In the genomic region with DNA sequence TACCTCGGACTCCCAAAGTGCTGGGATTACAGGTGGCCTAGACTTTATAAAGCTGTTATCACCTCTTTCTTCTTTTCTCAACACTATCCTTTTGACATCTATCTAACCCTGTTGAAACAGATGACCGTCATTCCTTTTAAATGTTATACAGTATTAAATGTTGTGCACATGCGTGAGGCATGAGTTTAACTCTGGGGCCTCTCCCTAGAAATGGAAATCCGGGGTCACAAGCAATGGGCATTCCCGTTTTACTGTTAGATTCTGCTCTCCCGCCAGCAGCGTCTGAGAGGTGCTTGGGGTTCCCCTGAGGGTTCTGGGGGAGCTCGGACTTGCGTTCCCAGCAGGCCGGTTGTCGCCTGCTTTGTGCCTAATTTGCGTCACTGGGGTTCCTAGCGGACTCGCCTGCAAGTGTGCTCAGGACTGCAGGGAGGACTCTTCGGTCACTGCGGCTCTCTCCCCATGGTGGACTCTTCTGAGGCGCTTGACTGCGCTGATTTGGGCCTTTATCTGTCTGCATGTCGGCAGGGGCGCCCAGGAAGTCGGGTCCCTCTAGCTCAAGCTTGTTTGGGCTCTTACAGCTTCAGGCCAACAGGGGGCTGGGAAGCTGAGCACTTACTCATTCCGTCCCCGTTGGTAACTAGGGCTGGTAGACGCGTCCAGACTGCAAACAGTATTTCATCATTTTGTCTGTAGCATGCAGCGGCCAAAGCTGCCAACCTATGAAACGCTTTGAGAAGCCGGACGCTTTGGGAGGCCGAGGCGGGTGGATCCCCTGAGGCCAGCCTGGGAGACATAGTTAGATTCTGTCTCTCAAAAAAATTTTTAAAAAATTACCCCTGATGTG, we compare ENCODE assay signal across 7 cellular contexts. TPM values are rescaled to one million over a fixed set of nuclear protein-coding genes. Genes with fewer than 3 reads are reported as not detected.
DNase-seq lines count a peak whose midpoint lies in the region; ATAC-seq, FAIRE-seq and TF ChIP-seq lines count a peak whose summit lies in the region.

No MANE protein-coding gene starts in this region.

- peaks cover 60% of the 10 kb centered on the region for H3K4me1 Mint-ChIP-seq in activated CD4-positive, alpha-beta T cell treated with anti-CD3 and anti-CD28 coated beads, Interleukin-2, amount 10 ng/mL, durations not matched to agents 7 days and 5 days
- H3K4me1 Mint-ChIP-seq in dendritic cell treated with granulocyte-macrophage colony-stimulating factor and Interleukin-4, amounts not matched to agents 40 ng/mL and 50 ng/mL, for 4 days (ENCODE audit: low read depth): peaks cover 35% of the 10 kb centered on the region

- WGBS in right lobe of liver (ENCODE audit: insufficient coverage, low coverage, low lambda C conversion rate, missing lambda C conversion rate): 28% methylated on average over 16 of the region's 31 CpGs

- peaks cover 34% of the 10 kb centered on the region for H3K36me3 Mint-ChIP-seq in activated CD4-positive, alpha-beta T cell treated with anti-CD3 and anti-CD28 coated beads, Interleukin-2, amount 10 ng/mL, durations not matched to agents 7 days and 5 days (ENCODE audit: low read depth)
- H3K36me3 Mint-ChIP-seq in dendritic cell treated with granulocyte-macrophage colony-stimulating factor and Interleukin-4, amounts not matched to agents 40 ng/mL and 50 ng/mL, for 4 days (ENCODE audit: low read depth): peaks cover 34% of the 10 kb centered on the region

- H3K36me3 ChIP-seq in right lobe of liver: peaks cover 3 to 28% (median 14%) of the 10 kb centered on the region in 4 donors

- H3K9me3 ChIP-seq in right lobe of liver: no peaks in the 10 kb centered on the region

- peak overlapping the region; percentile 49 to 63 (median 52) for H3K27ac ChIP-seq in right lobe of liver

- TF ChIP-seq CTCF in HFF-Myc (IDR thresholded peaks at IDR 0.05; ENCODE audit: low read depth, low read length, missing control alignments) (peak; percentile 57), right lobe of liver (IDR thresholded peaks at IDR 0.05) (peak; percentile 34 to 60 (median 42))

- CTCF ChIA-PET in activated CD4-positive, alpha-beta T cell treated with anti-CD3 and anti-CD28 coated beads, Interleukin-2, amount 10 ng/mL, durations not matched to agents 7 days and 5 days (lab: Charles Lee): interaction anchor here (0.6 to 1.5 kb wide), 6 partner anchors 9 to 76 kb away, joined by 3 to 4 read pairs (median 3); no protein-coding TSS in a partner anchor

- H3K4me3 ChIP-seq in HFF-Myc (replicated peaks; ENCODE audit: low read depth, low read length) (peak overlapping the region; percentile 57), right lobe of liver (peak overlapping the region; percentile 47 to 84 (median 59))

- no peaks in the 10 kb centered on the region for H3K27me3 ChIP-seq in right lobe of liver

- intact Hi-C loops in dendritic cell treated with granulocyte-macrophage colony-stimulating factor and Interleukin-4, amounts not matched to agents 40 ng/mL and 50 ng/mL, for 4 days (cut with micrococcal nuclease): loop anchor here (1.0 kb wide), 1 partner anchor 31 kb away; a partner anchor contains a TSS
- intact Hi-C loops in right lobe of liver (cut with DNase I): no loop called here

- POLR2A ChIA-PET in activated CD4-positive, alpha-beta T cell treated with anti-CD3 and anti-CD28 coated beads, Interleukin-2, amount 10 ng/mL, durations not matched to agents 7 days and 5 days (lab: Charles Lee): interaction anchor here (0.6 kb wide), 1 partner anchor 1238 kb away, joined by 5 read pairs; no protein-coding TSS in a partner anchor

- no peaks in the 10 kb centered on the region for H3K9me3 Mint-ChIP-seq in activated CD4-positive, alpha-beta T cell treated with anti-CD3 and anti-CD28 coated beads, Interleukin-2, amount 10 ng/mL, durations not matched to agents 7 days and 5 days
- H3K9me3 Mint-ChIP-seq in dendritic cell treated with granulocyte-macrophage colony-stimulating factor and Interleukin-4, amounts not matched to agents 40 ng/mL and 50 ng/mL, for 4 days: no peaks in the 10 kb centered on the region

- H3K4me3 Mint-ChIP-seq in activated CD4-positive, alpha-beta T cell treated with anti-CD3 and anti-CD28 coated beads, Interleukin-2, amount 10 ng/mL, durations not matched to agents 7 days and 5 days: peak overlapping the region; percentile 83
- peak overlapping the region; percentile 90 for H3K4me3 Mint-ChIP-seq in dendritic cell treated with granulocyte-macrophage colony-stimulating factor and Interleukin-4, amounts not matched to agents 40 ng/mL and 50 ng/mL, for 4 days

- H3K4me1 ChIP-seq in right lobe of liver: peaks cover 0 to 19% (median 5%) of the 10 kb centered on the region in 4 donors

- ATAC-seq in right lobe of liver: peak; percentile 63 to 84 (median 77)

- DNase-seq in GM12892 (ENCODE audit: insufficient read length): peak; percentile 72
- DNase-seq in HFF-Myc (ENCODE audit: extremely low read depth, low read depth): peak; percentile 72
- DNase-seq in NCI-H1436 (lab: John Stamatoyannopoulos, UW): peak; percentile 65
- peak; percentile 77 for DNase-seq in activated CD4-positive, alpha-beta T cell treated with anti-CD3 and anti-CD28 coated beads, Interleukin-2, amount 10 ng/mL, durations not matched to agents 7 days and 5 days
- peak; percentile 68 to 80 (median 70) for DNase-seq in right lobe of liver
- peak; percentile 63 for DNase-seq in stimulated activated CD4-positive, alpha-beta T cell treated with anti-CD3 and anti-CD28 coated beads, Interleukin-4, amount 100 ng/mL, for 1 hour

- no peaks in the 10 kb centered on the region for H3K27me3 Mint-ChIP-seq in activated CD4-positive, alpha-beta T cell treated with anti-CD3 and anti-CD28 coated beads, Interleukin-2, amount 10 ng/mL, durations not matched to agents 7 days and 5 days
- no peaks in the 10 kb centered on the region for H3K27me3 Mint-ChIP-seq in dendritic cell treated with granulocyte-macrophage colony-stimulating factor and Interleukin-4, amounts not matched to agents 40 ng/mL and 50 ng/mL, for 4 days

- TF ChIP-seq POLR2A in GM12892 (IDR thresholded peaks at IDR 0.05; ENCODE audit: low read depth, low read length) (peak; percentile 64), right lobe of liver (IDR thresholded peaks at IDR 0.05) (no peak)

- FAIRE-seq in GM12892 (lab: Jason Lieb, UNC): peak; percentile 90

- H3K27ac Mint-ChIP-seq in activated CD4-positive, alpha-beta T cell treated with anti-CD3 and anti-CD28 coated beads, Interleukin-2, amount 10 ng/mL, durations not matched to agents 7 days and 5 days: peak overlapping the region; percentile 98
- peak overlapping the region; percentile 90 for H3K27ac Mint-ChIP-seq in dendritic cell treated with granulocyte-macrophage colony-stimulating factor and Interleukin-4, amounts not matched to agents 40 ng/mL and 50 ng/mL, for 4 days

RNA-seq across cellular contexts. Expression of a gene that starts 1.2 kb away (rescaled TPM):
- 1,760 TPM for polyA plus RNA-seq in GM12892 (2012; ENCODE audit: missing spikeins)
- total RNA-seq in activated CD4-positive, alpha-beta T cell treated with anti-CD3 and anti-CD28 coated beads, Interleukin-2, amount 10 ng/mL, durations not matched to agents 7 days and 5 days: 1,000 to 10,000 TPM; 1,033 to 1,124 TPM
- total RNA-seq in right lobe of liver: 100 to 1,000 TPM; 136 to 220 (median 147) TPM

RNA-seq across cellular contexts. Expression of a gene that starts 31.6 kb away (rescaled TPM):
- polyA plus RNA-seq in GM12892 (2012; ENCODE audit: missing spikeins): 13.8 TPM
- total RNA-seq in activated CD4-positive, alpha-beta T cell treated with anti-CD3 and anti-CD28 coated beads, Interleukin-2, amount 10 ng/mL, durations not matched to agents 7 days and 5 days: 10 to 100 TPM; 23.2 to 25.5 TPM
- 10 to 100 TPM in 1 of 6 experiments, 1 to 10 TPM in 5; 5.3 to 11.8 (median 7.2) TPM for total RNA-seq in right lobe of liver

Comparison
In these comparisons a context has a peak if more than half of its experiments do, and no peak if none do; other contexts are left out.
1. Peak in every context shown above with its lines: DNase-seq, ATAC-seq, H3K4me3 ChIP-seq and H3K27ac ChIP-seq.
2. RNA of a gene that starts 1.2 kb away (total RNA-seq): 1,033 to 1,124 TPM in activated CD4-positive, alpha-beta T cell treated with anti-CD3 and anti-CD28 coated beads, Interleukin-2, amount 10 ng/mL, durations not matched to agents 7 days and 5 days; 136 to 220 TPM in right lobe of liver; every median in the first group is over 4 times any median in the second.